In genomic region chr18:35231052-35231451, GRCh38 we compare ENCODE assay signal across 8 cellular contexts. TPM values are rescaled to one million over a fixed set of nuclear protein-coding genes. Genes with fewer than 3 reads are reported as not detected.
DNase-seq lines count a peak whose midpoint lies in the region; ATAC-seq, FAIRE-seq and TF ChIP-seq lines count a peak whose summit lies in the region.

No MANE protein-coding gene starts in this region.

- CTCF ChIA-PET in A549 (lab: Yijun Ruan, JAX), result interaction anchor here (0.6 to 1.5 kb wide), 4 partner anchors 15 to 438 kb away, joined by 3 to 4 read pairs (median 3); no protein-coding TSS in a partner anchor

- no peak overlapping the region for H3K4me3 ChIP-seq in A549

- FAIRE-seq in A549 (lab: Jason Lieb, UNC), result no peak

- peak; percentile 70 to 80 for TF ChIP-seq RAD21 in A549 (conservative IDR thresholded peaks at IDR 0.05 in 1 of 2, IDR thresholded peaks at IDR 0.05 in 1 of 2)

- no peaks in the 10 kb centered on the region for H3K9me3 ChIP-seq in A549

- peak; percentile 69 for TF ChIP-seq CTCF in A549 (IDR thresholded peaks at IDR 0.05)

- 3% methylated on average over 6 of the region's 6 CpGs for WGBS in A549 (ENCODE audit: missing lambda C conversion rate)

- no peak for TF ChIP-seq POLR2A in A549 (IDR thresholded peaks at IDR 0.05; ENCODE audit: low read length)

- peak overlapping the region; percentile 70 for H3K4me2 ChIP-seq in A549

- POLR2A ChIA-PET in A549 (lab: Yijun Ruan, JAX), result no interaction called here

- DNase-seq in A549 (ENCODE audit: low read depth in 1 of 2, low spot score in 1 of 2), result peak; percentile 25 to 69
- DNase-seq in NCI-H345 (lab: John Stamatoyannopoulos, UW), result peak; percentile 82
- DNase-seq in activated CD4-positive, CD25-positive, alpha-beta regulatory T cell treated with anti-CD3 and anti-CD28 coated beads, Interleukin-2, amount 50 U/mL, for 72 hours, result peak; percentile 69
- DNase-seq in cerebellar cortex (ENCODE audit: low spot score), result peak; percentile 87
- peak; percentile 73 for DNase-seq in kidney tubule cell (ENCODE audit: low spot score)
- DNase-seq in stimulated activated CD4-positive, alpha-beta T cell treated with anti-CD3 and anti-CD28 coated beads, Interleukin-1b, Interleukin-23, amount 100 ng/mL, for 4 hours (ENCODE audit: low read depth in 2 of 2), result peak; percentile 61 to 69

- no peak overlapping the region for H3K27ac ChIP-seq in A549

- H3K4me1 ChIP-seq in A549, result no peaks in the 10 kb centered on the region

- peak in 1 of 2 experiments; percentile 73; a peak in 3 of 6 replicates for ATAC-seq in A549
- peak; percentile 67 for ATAC-seq in GM18861 (IDR thresholded peaks at IDR 0.05; ENCODE audit: unreplicated experiment)
- peak; percentile 93 for ATAC-seq in HG03159 (IDR thresholded peaks at IDR 0.05; ENCODE audit: unreplicated experiment)

- TF ChIP-seq EP300 in A549 (IDR thresholded peaks at IDR 0.05), result no peak

TF ChIP-seq in A549, 52 proteins besides CTCF, POLR2A, EP300 and RAD21:
- peak; percentile 52; the same call in 2 of the 3 replicates for TF ChIP-seq SMC3 (IDR thresholded peaks at IDR 0.05)
- TF ChIP-seq NR3C1 (IDR thresholded peaks at IDR 0.05), result no peak

RNA-seq across cellular contexts. Expression of gene ZNF397, which starts 9.8 kb away (rescaled TPM):
- polyA plus RNA-seq in A549 (2011; rRNA removed) (8.0 and 11.2 TPM in 2 replicates), A549 (2017; fragmentation: RNase III; extraction: RNeasy Plus Mini Kit Qiagen cat#74134 plus additional on column Dnase treatment) (7.2 to 8.5 TPM (median 7.9 TPM) in 3 replicates)
- 1.5 TPM in 2 replicates for polyA plus RNA-seq in A549 (2012; cell fraction: cytosol; rRNA removed)
- polyA plus RNA-seq in A549 (2012; cell fraction: nucleus; rRNA removed), result 0.95 and 3.0 TPM in 2 replicates
- polyA minus RNA-seq in A549 (2011; rRNA and poly(A)+ RNA removed), result 6.2 and 8.0 TPM in 2 replicates

RNA-seq across cellular contexts. Expression of gene ZSCAN30, which starts 59.0 kb away (rescaled TPM):
- 3.0 and 3.4 TPM in 2 replicates for polyA plus RNA-seq in A549 (2011; rRNA removed)
- 0.45 and 0.52 TPM in 2 replicates for polyA plus RNA-seq in A549 (2012; cell fraction: cytosol; rRNA removed)
- polyA plus RNA-seq in A549 (2012; cell fraction: nucleus; rRNA removed), result 0.97 and 1.3 TPM in 2 replicates
- 2.9 to 3.5 TPM (median 2.9 TPM) in 3 replicates for polyA plus RNA-seq in A549 (2017; fragmentation: RNase III; extraction: RNeasy Plus Mini Kit Qiagen cat#74134 plus additional on column Dnase treatment)
- 3.3 and 3.9 TPM in 2 replicates for polyA minus RNA-seq in A549 (2011; rRNA and poly(A)+ RNA removed)
